In genomic region chr16:7313170-7313569, GRCh38 we compare ENCODE assay signal across 12 cellular contexts. TPM values are rescaled to one million over a fixed set of nuclear protein-coding genes. Genes with fewer than 3 reads are reported as not detected.
DNase-seq lines count a peak whose midpoint lies in the region; ATAC-seq, FAIRE-seq and TF ChIP-seq lines count a peak whose summit lies in the region.
"Had no signal": no experiment of that assay in that cellular context is flagged by ENCODE, and none has a peak within 500 bp of the region (broad histone marks: within the 10 kb centered on the region; RNA-seq: fewer than 3 reads in every experiment).

No MANE protein-coding gene starts in this region.

- H3K9me3 ChIP-seq in SK-N-SH (no peaks in the 10 kb centered on the region), PC-3 (ENCODE audit: low read length) (no peaks in the 10 kb centered on the region), left ventricle myocardium inferior (replicated peaks) (no peaks in the 10 kb centered on the region)

- H3K79me2 ChIP-seq in SK-N-SH (ENCODE audit: insufficient read depth) (no peaks in the 10 kb centered on the region), PC-3 (ENCODE audit: low read length) (no peaks in the 10 kb centered on the region)

- 21% methylated on average over 5 of the region's 5 CpGs for WGBS in SK-N-SH (ENCODE audit: low lambda C conversion rate)

- H2AFZ ChIP-seq in SK-N-SH (ENCODE audit: low read depth), result no peak overlapping the region
- no peak overlapping the region for H2AFZ ChIP-seq in PC-3 (ENCODE audit: low read length)

- BruUV-seq in PC-3 (replicated peaks; lab: Mats Ljungman, UMichigan), result no TSS peak

- POLR2A ChIA-PET in SK-N-SH (lab: Yijun Ruan, JAX) (no interaction called here), PC-3 (lab: Charles Lee; ENCODE audit: unreplicated experiment) (no interaction called here), GM10248 (lab: Yijun Ruan, JAX) (no interaction called here)

- DNase-seq in SK-N-SH, result peak; percentile 43
- DNase-seq in PC-3, result peak; percentile 6
- DNase-seq in left ventricle myocardium inferior, result no peak
- DNase-seq in urothelium cell line (ENCODE audit: low spot score), result peak; percentile 43
- DNase-seq in activated CD4-positive, alpha-beta T cell treated with anti-CD3 and anti-CD28 coated beads, Interleukin-2, amount 50 U/mL, for 48 hours, result no peak
- no peak for DNase-seq in GM10248 (ENCODE audit: extremely low spot score)
- DNase-seq: central memory CD4-positive, alpha-beta T cell; NCI-H187 treated with DMSO at 0.1 percent for 48 hours had no signal

- H3K4me1 ChIP-seq in SK-N-SH (ENCODE audit: control insufficient read depth in 1 of 2, insufficient read depth in 2 of 2, low read depth in 1 of 2, low read length in 1 of 2) (no peaks in the 10 kb centered on the region; a peak in 1 of 4 replicates), PC-3 (ENCODE audit: insufficient read depth, low read length) (no peaks in the 10 kb centered on the region), left ventricle myocardium inferior (no peaks in the 10 kb centered on the region)

- H3K9me2 ChIP-seq in SK-N-SH (no peaks in the 10 kb centered on the region), PC-3 (replicated peaks; ENCODE audit: low read length) (no peaks in the 10 kb centered on the region)

- no peak overlapping the region for H3K4me3 ChIP-seq in SK-N-SH (ENCODE audit: low read depth in 2 of 2, low read length in 1 of 2)
- no peak overlapping the region for H3K4me3 ChIP-seq in PC-3 (ENCODE audit: low read length)
- no peak overlapping the region for H3K4me3 ChIP-seq in left ventricle myocardium inferior

- ATAC-seq in SK-N-SH treated with all-trans-retinoic acid at 6 μM for 48 hours (no peak), PC-3 (no peak), GM18873 (IDR thresholded peaks at IDR 0.05; ENCODE audit: low FRiP score, unreplicated experiment) (no peak)

- CTCF ChIA-PET in SK-N-SH (lab: Yijun Ruan, JAX) (interaction anchor here (0.9 to 4.0 kb wide), 7 partner anchors 9 to 93 kb away, joined by 3 to 20 read pairs (median 6); partner anchors contain the start of gene RBFOX1), PC-3 (lab: Charles Lee) (no interaction called here), GM10248 (lab: Yijun Ruan, JAX) (no interaction called here)

- TF ChIP-seq RAD21 in SK-N-SH (IDR thresholded peaks at IDR 0.05; ENCODE audit: low read length), result peak; percentile 53

- H3K27me3 ChIP-seq in SK-N-SH (ENCODE audit: insufficient read depth) (no peaks in the 10 kb centered on the region), PC-3 (ENCODE audit: low read length) (no peaks in the 10 kb centered on the region), left ventricle myocardium inferior (ENCODE audit: low read depth) (no peaks in the 10 kb centered on the region)

- no peak for TF ChIP-seq EP300 in SK-N-SH (IDR thresholded peaks at IDR 0.05; ENCODE audit: borderline replicate concordance in 1 of 2, low read depth in 1 of 2, low read length in 1 of 2)

- peak; percentile 28; the same call in 1 of the 2 replicates for TF ChIP-seq CTCF in SK-N-SH (IDR thresholded peaks at IDR 0.05)
- peak; percentile 29; the same call in 1 of the 2 replicates for TF ChIP-seq CTCF in PC-3 (conservative IDR thresholded peaks at IDR 0.05; ENCODE audit: low read depth, low read length)
- peak; percentile 70 for TF ChIP-seq CTCF in left ventricle myocardium inferior (IDR thresholded peaks at IDR 0.05; ENCODE audit: borderline replicate concordance)
- TF ChIP-seq CTCF in GM10248 (IDR thresholded peaks at IDR 0.05; ENCODE audit: control extremely low read depth, extremely low read depth, low read depth, missing control alignments), result no peak

- H3K9ac ChIP-seq in SK-N-SH (no peak overlapping the region), PC-3 (ENCODE audit: low read length) (no peak overlapping the region)

- H3K36me3 ChIP-seq in SK-N-SH (replicated peaks in 1 of 2; ENCODE audit: control insufficient read depth in 1 of 2, insufficient read depth in 2 of 2, low read length in 1 of 2) (no peaks in the 10 kb centered on the region), PC-3 (ENCODE audit: low read depth, low read length) (no peaks in the 10 kb centered on the region), left ventricle myocardium inferior (no peaks in the 10 kb centered on the region)

- H3K27ac ChIP-seq in SK-N-SH (ENCODE audit: low read depth in 2 of 2, low read length in 1 of 2) (no peak overlapping the region), PC-3 (ENCODE audit: low read length) (no peak overlapping the region), left ventricle myocardium inferior (replicated peaks) (no peak overlapping the region)

- FAIRE-seq in urothelium cell line (lab: Jason Lieb, UNC), result no peak

- H3K4me2 ChIP-seq in SK-N-SH, result no peak overlapping the region
- H3K4me2 ChIP-seq in PC-3 (ENCODE audit: low read length), result no peak overlapping the region

- H4K20me1 ChIP-seq in SK-N-SH (ENCODE audit: insufficient read depth) (no peaks in the 10 kb centered on the region), PC-3 (ENCODE audit: low read length) (no peaks in the 10 kb centered on the region)

- intact Hi-C loops in PC-3 (cut with micrococcal nuclease) (no loop called here), left ventricle myocardium inferior (cut with micrococcal nuclease) (no loop called here)

- H3F3A ChIP-seq in SK-N-SH (replicated peaks; ENCODE audit: insufficient read depth) (no peaks in the 10 kb centered on the region), PC-3 (ENCODE audit: low read length, unreplicated experiment) (no peaks in the 10 kb centered on the region)

TF ChIP-seq in SK-N-SH, 30 proteins besides CTCF, POLR2A, EP300 and RAD21:
- TF ChIP-seq SMC3 (IDR thresholded peaks at IDR 0.05; ENCODE audit: low read depth, low read length) (peak; percentile 26; the same call in 1 of the 2 replicates), IRF3 (IDR thresholded peaks at IDR 0.05; ENCODE audit: low read depth, low read length) (no peak), MXI1 (IDR thresholded peaks at IDR 0.05; ENCODE audit: low read depth, low read length) (no peak)

TF ChIP-seq in SK-N-SH treated with all-trans-retinoic acid at 6 μM for 48 hours, 23 proteins besides CTCF, POLR2A, EP300 and RAD21 (continues in another document):
- TF ChIP-seq CSDC2 (CRISPR knock-in tag; IDR thresholded peaks at IDR 0.05) (no peak), TCF4 (CRISPR knock-in tag; IDR thresholded peaks at IDR 0.05; ENCODE audit: borderline replicate concordance) (no peak), TSHZ2 (CRISPR knock-in tag; IDR thresholded peaks at IDR 0.05) (no peak), ZFP3 (CRISPR knock-in tag; IDR thresholded peaks at IDR 0.05) (no peak), CREB5 (CRISPR knock-in tag; IDR thresholded peaks at IDR 0.05; ENCODE audit: low read depth) (no peak), ZNF8 (CRISPR knock-in tag; IDR thresholded peaks at IDR 0.05) (no peak), ZFP30 (CRISPR knock-in tag; IDR thresholded peaks at IDR 0.05) (no peak), BACH2 (CRISPR knock-in tag; IDR thresholded peaks at IDR 0.05; ENCODE audit: borderline replicate concordance) (no peak), OSR1 (CRISPR knock-in tag; IDR thresholded peaks at IDR 0.05) (no peak), ZC3H10 (CRISPR knock-in tag; IDR thresholded peaks at IDR 0.05) (no peak), SNAI2 (CRISPR knock-in tag; IDR thresholded peaks at IDR 0.05) (no peak)

RNA-seq across cellular contexts. Expression of gene RBFOX1, which starts 19.5 kb away (rescaled TPM):
- not detected in 2 replicates for polyA plus RNA-seq in SK-N-SH (2012; rRNA removed)
- polyA plus RNA-seq in SK-N-SH (2012; cell fraction: cytosol; rRNA removed), result not detected in 2 replicates
- polyA plus RNA-seq in SK-N-SH (2012; cell fraction: nucleus; rRNA removed), result not detected in 2 replicates
- total RNA-seq in PC-3 (2014; rRNA removed) (not detected in 2 replicates), left ventricle myocardium inferior (71.8 TPM)
- total RNA-seq: T-helper 1 cell treated with Interleukin-12 subunit alpha and Interleukin-12 subunit beta and Interleukin-4 antibody, amounts not matched to agents 30 ng/mL and 1 ng/mL, for 36 hours had no signal
- polyA plus RNA-seq: BJ had no signal

Comparison
In these comparisons a context has a peak if more than half of its experiments do, and no peak if none do; other contexts are left out.
1. DNase-seq: peak in SK-N-SH (single experiment), PC-3 (single experiment) and urothelium cell line (single experiment); none in left ventricle myocardium inferior (single experiment), activated CD4-positive, alpha-beta T cell treated with anti-CD3 and anti-CD28 coated beads, Interleukin-2, amount 50 U/mL, for 48 hours (0 of 2) and GM10248 (single experiment).
2. RNA of gene RBFOX1, which starts 19.5 kb away (total RNA-seq): 71.8 TPM in left ventricle myocardium inferior (single experiment); not detected in PC-3; every median in the first group is over 10 times any median in the second.